ENCODE assay signal across 16 cellular contexts in the genomic region with DNA sequence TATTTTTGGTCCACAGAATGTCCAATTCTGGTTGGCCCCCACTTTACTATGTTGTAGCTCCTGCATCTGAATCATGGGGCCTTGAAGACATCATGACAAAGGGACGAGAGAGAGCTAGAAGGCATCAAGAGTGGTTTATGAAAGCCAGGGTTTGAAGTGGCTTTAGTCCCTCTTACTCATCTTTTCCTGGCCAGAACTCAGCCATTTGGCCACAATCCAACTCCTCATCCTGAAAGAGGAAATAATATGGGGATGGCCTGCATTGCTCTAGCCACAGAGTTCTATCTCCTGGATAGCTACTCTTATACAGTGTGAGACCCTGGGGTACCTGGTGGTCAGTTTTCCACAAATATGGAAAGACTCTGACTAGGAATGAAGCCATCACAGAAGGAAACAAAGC.
DNase-seq lines count a peak whose midpoint lies in the region; ATAC-seq and TF ChIP-seq lines count a peak whose summit lies in the region.
"Had no signal": no experiment of that assay in that cellular context is flagged by ENCODE, and none has a peak within 500 bp of the region (broad histone marks: within the 10 kb centered on the region; RNA-seq: fewer than 3 reads in every experiment).

No MANE protein-coding gene starts in this region.

- H3K27ac Mint-ChIP-seq in progenitor cell of endocrine pancreas, result no peak overlapping the region
- H3K27ac Mint-ChIP-seq: B cell; CD4-positive, alpha-beta memory T cell had no signal

- DNase-seq in ACHN, result peak; percentile 6
- DNase-seq in GM23248, result peak; percentile 1
- DNase-seq in T1000 (lab: John Stamatoyannopoulos, UW), result peak; percentile 5
- DNase-seq in foreskin melanocyte, result peak; percentile 11
- no peak for DNase-seq in SHP77 (lab: John Stamatoyannopoulos, UW)
- DNase-seq in progenitor cell of endocrine pancreas (ENCODE audit: low spot score, unreplicated experiment), result no peak
- DNase-seq: CD4-positive, alpha-beta memory T cell; GDM1; NCI-H1105 treated with DMSO at 0.1 percent for 48 hours; NCI-H187; NCI-H446; NCI-H748 treated with DMSO at 0.1 percent for 48 hours; SHP77 treated with DMSO at 0.1 percent for 48 hours had no signal

- no peak for ATAC-seq in HG03097 (IDR thresholded peaks at IDR 0.05; ENCODE audit: low FRiP score, unreplicated experiment)
- ATAC-seq: Panc1 had no signal

- H3K27me3 ChIP-seq in GM23248 (replicated peaks; ENCODE audit: insufficient read depth), result no peaks in the 10 kb centered on the region

- no peaks in the 10 kb centered on the region for H3K4me1 ChIP-seq in GM23248 (ENCODE audit: insufficient read depth)

- no peak for TF ChIP-seq CTCF in progenitor cell of endocrine pancreas (IDR thresholded peaks at IDR 0.05; ENCODE audit: unreplicated experiment)

- H3K79me2 ChIP-seq in GM23248 (ENCODE audit: insufficient read depth), result no peaks in the 10 kb centered on the region

- H3K9me2 ChIP-seq in GM23248 (ENCODE audit: insufficient read depth), result no peaks in the 10 kb centered on the region

- no peaks in the 10 kb centered on the region for H3K27me3 Mint-ChIP-seq in progenitor cell of endocrine pancreas
- H3K27me3 Mint-ChIP-seq: B cell; CD4-positive, alpha-beta memory T cell had no signal

- H2AFZ ChIP-seq in GM23248, result no peak overlapping the region

- H4K20me1 ChIP-seq in GM23248 (ENCODE audit: insufficient read depth), result no peaks in the 10 kb centered on the region

- H3K36me3 ChIP-seq in GM23248 (ENCODE audit: low read depth), result no peaks in the 10 kb centered on the region

- H3K9ac ChIP-seq in GM23248, result no peak overlapping the region

- no peak overlapping the region for H3K4me3 ChIP-seq in GM23248

- H3F3A ChIP-seq in GM23248 (ENCODE audit: insufficient read depth), result no peaks in the 10 kb centered on the region

- H3K4me2 ChIP-seq in GM23248 (ENCODE audit: unreplicated experiment), result no peak overlapping the region

- in situ Hi-C loops in ACHN (cut with HindIII; ENCODE audit: low pct_ligation_motif_present, low pct_unique_long_range_greater_than_20kb, low sequenced_read_pairs), result no loop called here
- in situ Hi-C loops in GM23248 (cut with MboI), result no loop called here

- no peak overlapping the region for H3K27ac ChIP-seq in GM23248

- 0% methylated on average over 1 of the region's 1 CpG for WGBS in GM23248 (ENCODE audit: low coverage in 1 of 2, low lambda C conversion rate in 2 of 2, missing lambda C conversion rate in 2 of 2), 2 experiments

- no peaks in the 10 kb centered on the region for H3K36me3 Mint-ChIP-seq in progenitor cell of endocrine pancreas (ENCODE audit: insufficient read depth)
- H3K36me3 Mint-ChIP-seq: CD4-positive, alpha-beta memory T cell had no signal

- no peak overlapping the region for H3K4me3 Mint-ChIP-seq in progenitor cell of endocrine pancreas (ENCODE audit: low read depth)
- H3K4me3 Mint-ChIP-seq: B cell; CD4-positive, alpha-beta memory T cell had no signal

- peaks cover 6% of the 10 kb centered on the region for H3K9me3 Mint-ChIP-seq in progenitor cell of endocrine pancreas (ENCODE audit: low read depth)

- no peaks in the 10 kb centered on the region for H3K9me3 ChIP-seq in GM23248 (ENCODE audit: low read depth)

- H3K4me1 Mint-ChIP-seq in progenitor cell of endocrine pancreas (ENCODE audit: low read depth), result no peaks in the 10 kb centered on the region
- H3K4me1 Mint-ChIP-seq: B cell; CD4-positive, alpha-beta memory T cell had no signal

Comparison
In these comparisons a context has a peak if more than half of its experiments do, and no peak if none do; other contexts are left out.
1. DNase-seq: peak in ACHN (single experiment), GM23248 (single experiment), T1000 (single experiment) and foreskin melanocyte (single experiment); none in SHP77 (0 of 2) and progenitor cell of endocrine pancreas (single experiment).